In the genomic region with DNA sequence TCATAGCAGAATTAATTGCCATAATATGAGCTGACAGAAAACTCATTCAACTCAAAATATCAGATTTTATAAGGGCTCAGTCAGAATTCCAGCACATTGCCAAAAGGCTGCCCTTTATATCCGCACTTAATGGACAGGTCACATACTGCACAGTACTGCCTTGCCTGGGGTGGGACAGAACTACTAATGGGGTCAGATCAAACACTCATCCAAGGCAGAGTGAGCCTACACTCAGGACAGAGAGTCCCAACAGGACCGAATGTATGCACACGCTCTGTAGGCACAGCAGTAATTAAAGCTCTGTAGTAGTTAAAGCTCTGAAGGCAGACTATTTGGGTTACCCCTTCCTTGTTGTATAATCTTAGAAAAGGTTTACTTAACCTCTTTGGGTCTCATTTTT, we compare ENCODE assay signal across 29 cellular contexts.
"Had no signal": no experiment of that assay in that cellular context is flagged by ENCODE, and none has a peak within 500 bp of the region (broad histone marks: within the 10 kb centered on the region; RNA-seq: fewer than 3 reads in every experiment).

No MANE protein-coding gene starts in this region.

- H3K27me3 ChIP-seq: adrenal gland, body of pancreas, esophagus squamous epithelium, gastroesophageal sphincter had no signal

- H3K4me3 ChIP-seq: adrenal gland, body of pancreas, esophagus squamous epithelium, gastroesophageal sphincter had no signal

- H3K9me3 ChIP-seq: adrenal gland, body of pancreas, esophagus squamous epithelium, gastroesophageal sphincter had no signal

- H3K36me3 ChIP-seq: adrenal gland had no signal

- H3K4me1 ChIP-seq: esophagus squamous epithelium, gastroesophageal sphincter had no signal

- ATAC-seq: activated CD4-positive, alpha-beta T cell treated with anti-CD3 and anti-CD28 coated beads for 36 hours; activated CD8-positive, alpha-beta memory T cell treated with anti-CD3 and anti-CD28 coated beads, Interleukin-2, amount 10 ng/mL, durations not matched to agents 7 days and 5 days; activated CD8-positive, alpha-beta T cell treated with anti-CD3 and anti-CD28 coated beads, Interleukin-2, amount 10 ng/mL, durations not matched to agents 7 days and 5 days; activated naive CD8-positive, alpha-beta T cell treated with anti-CD3 and anti-CD28 coated beads, Interleukin-2, amount 50 U/mL, for 24 hours; body of pancreas; gastroesophageal sphincter; T-helper 17 cell had no signal

- H3K27ac ChIP-seq: body of pancreas, epithelial cell of prostate, gastroesophageal sphincter, WERI-Rb-1 had no signal

- DNase-seq: activated CD4-positive, alpha-beta memory T cell treated with anti-CD3 and anti-CD28 coated beads for 36 hours; activated CD4-positive, alpha-beta T cell treated with anti-CD3 and anti-CD28 coated beads for 36 hours; activated CD4-positive, alpha-beta T cell treated with anti-CD3 and anti-CD28 coated beads, Interleukin-2, amount 10 ng/mL, durations not matched to agents 24 days and 14 days; activated CD4-positive, CD25-positive, alpha-beta regulatory T cell; activated CD4-positive, CD25-positive, alpha-beta regulatory T cell treated with anti-CD3 and anti-CD28 coated beads, Interleukin-2, amount 50 U/mL, for 72 hours; activated CD8-positive, alpha-beta memory T cell treated with anti-CD3 and anti-CD28 coated beads, Interleukin-2, amount 10 ng/mL, durations not matched to agents 7 days and 5 days; activated CD8-positive, alpha-beta memory T cell treated with anti-CD3 and anti-CD28 coated beads, Interleukin-2, amount 50 U/mL, for 4 hours; activated CD8-positive, alpha-beta T cell treated with anti-CD3 and anti-CD28 coated beads, Interleukin-2, amount 10 ng/mL, durations not matched to agents 7 days and 5 days; activated effector memory CD4-positive, alpha-beta T cell treated with anti-CD3 and anti-CD28 coated beads, Interleukin-2, amount 50 U/mL, for 16 hours; activated naive CD4-positive, alpha-beta T cell treated with anti-CD3 and anti-CD28 coated beads for 36 hours; activated naive CD8-positive, alpha-beta T cell treated with anti-CD3 and anti-CD28 coated beads for 36 hours; activated naive CD8-positive, alpha-beta T cell treated with anti-CD3 and anti-CD28 coated beads, Interleukin-2, amount 50 U/mL, for 24 hours; activated T-cell treated with anti-CD3 and anti-CD28 coated beads, Interleukin-2, amount 50 U/mL, for 1 hour; activated T-cell treated with anti-CD3 and anti-CD28 coated beads, Interleukin-2, amount 50 U/mL, for 48 hours; adrenal gland; amygdala; aorta; body of pancreas; caudate nucleus; cortex of kidney; effector CD8-positive, alpha-beta T cell; esophagus squamous epithelium; foreskin melanocyte; T-helper 1 cell; T-helper 17 cell; T1000; WERI-Rb-1 had no signal
